In the genomic region with DNA sequence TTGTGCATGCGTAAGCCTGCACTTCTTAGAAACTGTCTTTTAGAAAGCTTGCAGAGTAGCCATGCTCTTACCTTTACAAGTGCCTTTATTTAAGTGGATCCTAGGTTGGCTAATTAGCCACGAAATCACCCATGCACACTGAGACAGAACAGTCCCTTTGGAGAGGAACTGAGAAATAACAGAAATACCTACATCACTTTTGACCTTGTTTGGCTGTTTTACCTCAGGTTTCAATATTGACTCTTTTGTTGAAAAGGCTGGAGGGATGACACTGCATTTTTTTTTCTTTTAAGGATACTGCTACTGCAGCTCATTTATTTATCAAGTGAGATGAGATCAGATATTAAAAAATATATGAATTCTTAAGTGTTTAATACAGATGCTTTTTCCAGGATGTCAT, we compare ENCODE assay signal across 11 cellular contexts.
DNase-seq lines count a peak whose midpoint lies in the region; ATAC-seq and TF ChIP-seq lines count a peak whose summit lies in the region.
"Had no signal": no experiment of that assay in that cellular context is flagged by ENCODE, and none has a peak within 500 bp of the region (broad histone marks: within the 10 kb centered on the region; RNA-seq: fewer than 3 reads in every experiment).

No MANE protein-coding gene starts in this region.

- H3K4me1 ChIP-seq in endocrine pancreas (ENCODE audit: control insufficient read depth, insufficient read depth, low read length) (no peaks in the 10 kb centered on the region), breast epithelium (peaks cover 0 to 11% of the 10 kb centered on the region in 2 donors)

- DNase-seq in SIG-M5 (lab: John Stamatoyannopoulos, UW) (no peak), breast epithelium (ENCODE audit: low spot score in 2 of 2) (no peak), globus pallidus (ENCODE audit: low spot score) (no peak), SW 1271 (lab: John Stamatoyannopoulos, UW) (no peak)
- DNase-seq: Caco-2; NCI-H446; stimulated activated CD4-positive, alpha-beta T cell treated with anti-CD3 and anti-CD28 coated beads, Interleukin-2, amount 100 ng/mL, for 24 hours had no signal

- H3K9me3 ChIP-seq in endocrine pancreas (ENCODE audit: control insufficient read depth, low read length) (no peaks in the 10 kb centered on the region), breast epithelium (peaks cover 9 to 11% of the 10 kb centered on the region in 2 donors)
- H3K9me3 ChIP-seq: Caco-2 had no signal

- H3K27me3 ChIP-seq in endocrine pancreas (ENCODE audit: control insufficient read depth, insufficient read depth, low read length) (no peaks in the 10 kb centered on the region), breast epithelium (peaks cover 0 to 31% of the 10 kb centered on the region in 2 donors)

- no peak for TF ChIP-seq CTCF in breast epithelium (IDR thresholded peaks at IDR 0.05)

- H3K27ac ChIP-seq in breast epithelium: no peak overlapping the region

- intact Hi-C loops in breast epithelium (cut with DNase I; ENCODE audit: low total_unique reads): no loop called here

- no peak overlapping the region for H3K9ac ChIP-seq in endocrine pancreas (ENCODE audit: control insufficient read depth, insufficient read depth, low read length)

- peak; percentile 43 for ATAC-seq in GM18502 (IDR thresholded peaks at IDR 0.05; ENCODE audit: poor library complexity, unreplicated experiment)
- peak; percentile 40 for ATAC-seq in GM21381 (IDR thresholded peaks at IDR 0.05; ENCODE audit: unreplicated experiment)
- ATAC-seq in HG03095 (IDR thresholded peaks at IDR 0.05; ENCODE audit: unreplicated experiment): peak; percentile 52

- H3K4me3 ChIP-seq in endocrine pancreas (ENCODE audit: control insufficient read depth, insufficient read depth, low read length) (peak overlapping the region; percentile 74), breast epithelium (no peak overlapping the region)

- TF ChIP-seq POLR2A in breast epithelium (IDR thresholded peaks at IDR 0.05): no peak

- no peaks in the 10 kb centered on the region for H3K36me3 ChIP-seq in endocrine pancreas (ENCODE audit: control insufficient read depth, insufficient read depth, low read length)
- no peaks in the 10 kb centered on the region for H3K36me3 ChIP-seq in breast epithelium
